In genomic region chr6:53924821-53925422, GRCh38 we compare ENCODE assay signal across 21 cellular contexts.
"Had no signal": no experiment of that assay in that cellular context is flagged by ENCODE, and none has a peak within 500 bp of the region (broad histone marks: within the 10 kb centered on the region; RNA-seq: fewer than 3 reads in every experiment).

No MANE protein-coding gene starts in this region.

- H3K9me3 ChIP-seq: body of pancreas, gastrocnemius medialis, heart left ventricle, left ventricle myocardium inferior, neutrophil, sigmoid colon, uterus had no signal

- H3K4me3 ChIP-seq: body of pancreas, dorsolateral prefrontal cortex, gastrocnemius medialis, heart left ventricle, left ventricle myocardium inferior, sigmoid colon, uterus had no signal

- H3K27ac Mint-ChIP-seq: activated CD4-positive, alpha-beta T cell treated with anti-CD3 and anti-CD28 coated beads, Interleukin-2, amount 10 ng/mL, durations not matched to agents 24 days and 14 days; activated CD8-positive, alpha-beta T cell treated with anti-CD3 and anti-CD28 coated beads, Interleukin-2, amount 10 ng/mL, durations not matched to agents 7 days and 5 days; activated naive CD8-positive, alpha-beta T cell treated with anti-CD3 and anti-CD28 coated beads, Interleukin-2, amount 10 ng/mL, durations not matched to agents 7 days and 5 days; activated T-cell treated with anti-CD3 and anti-CD28 coated beads, Interleukin-2, amount 50 U/mL, for 24 hours; activated T-helper 2 cell treated with anti-CD3 and anti-CD28 coated beads, Interferon-gamma antibody, Interleukin-2, Interleukin-4, amounts not matched to agents 10 μg/mL and 5 μg/mL and 100 μg/mL, durations not matched to agents 14 hours and 24 hours and 36 hours; endodermal cell; naive thymus-derived CD8-positive, alpha-beta T cell; stimulated activated effector memory CD8-positive, alpha-beta T cell treated with anti-CD3 and anti-CD28 coated beads, Interleukin-12 subunit alpha, Interleukin-12 subunit beta, amount 100 ng/mL, for 72 hours; T-cell had no signal

- H3K9ac ChIP-seq: parathyroid adenoma had no signal

- H3K4me1 ChIP-seq: gastrocnemius medialis, uterus had no signal

- H3K27ac ChIP-seq: body of pancreas, gastrocnemius medialis, heart left ventricle, left ventricle myocardium inferior, neutrophil, parathyroid adenoma, sigmoid colon, uterus had no signal

- H3K9me3 Mint-ChIP-seq: activated CD4-positive, alpha-beta T cell treated with anti-CD3 and anti-CD28 coated beads, Interleukin-2, amount 10 ng/mL, durations not matched to agents 24 days and 14 days; activated naive CD8-positive, alpha-beta T cell treated with anti-CD3 and anti-CD28 coated beads, Interleukin-2, amount 10 ng/mL, durations not matched to agents 7 days and 5 days; activated T-cell treated with anti-CD3 and anti-CD28 coated beads, Interleukin-2, amount 50 U/mL, for 24 hours; activated T-helper 2 cell treated with anti-CD3 and anti-CD28 coated beads, Interferon-gamma antibody, Interleukin-2, Interleukin-4, amounts not matched to agents 10 μg/mL and 5 μg/mL and 100 μg/mL, durations not matched to agents 14 hours and 24 hours and 36 hours; naive thymus-derived CD8-positive, alpha-beta T cell; stimulated activated effector memory CD8-positive, alpha-beta T cell treated with anti-CD3 and anti-CD28 coated beads, Interleukin-12 subunit alpha, Interleukin-12 subunit beta, amount 100 ng/mL, for 72 hours; T-cell had no signal

- DNase-seq: activated CD4-positive, alpha-beta T cell treated with anti-CD3 and anti-CD28 coated beads, Interleukin-2, amount 10 ng/mL, durations not matched to agents 24 days and 14 days; activated CD8-positive, alpha-beta T cell treated with anti-CD3 and anti-CD28 coated beads, Interleukin-2, amount 10 ng/mL, durations not matched to agents 7 days and 5 days; activated naive CD4-positive, alpha-beta T cell treated with Interleukin-2 at 50 U/mL for 16 hours; activated naive CD8-positive, alpha-beta T cell treated with anti-CD3 and anti-CD28 coated beads, Interleukin-2, amount 10 ng/mL, durations not matched to agents 7 days and 5 days; activated T-cell treated with anti-CD3 and anti-CD28 coated beads, Interleukin-2, amount 50 U/mL, for 24 hours; amygdala; body of pancreas; dorsolateral prefrontal cortex; endodermal cell; gastrocnemius medialis; heart left ventricle; left ventricle myocardium inferior; naive thymus-derived CD8-positive, alpha-beta T cell; sigmoid colon; stimulated activated CD4-positive, alpha-beta T cell treated with anti-CD3 and anti-CD28 coated beads, Interleukin-4, amount 100 ng/mL, for 24 hours; T-cell; uterus had no signal

- H3K4me3 Mint-ChIP-seq: activated CD4-positive, alpha-beta T cell treated with anti-CD3 and anti-CD28 coated beads, Interleukin-2, amount 10 ng/mL, durations not matched to agents 24 days and 14 days; activated CD8-positive, alpha-beta T cell treated with anti-CD3 and anti-CD28 coated beads, Interleukin-2, amount 10 ng/mL, durations not matched to agents 7 days and 5 days; activated naive CD8-positive, alpha-beta T cell treated with anti-CD3 and anti-CD28 coated beads, Interleukin-2, amount 10 ng/mL, durations not matched to agents 7 days and 5 days; activated T-cell treated with anti-CD3 and anti-CD28 coated beads, Interleukin-2, amount 50 U/mL, for 24 hours; endodermal cell; naive thymus-derived CD8-positive, alpha-beta T cell; stimulated activated effector memory CD8-positive, alpha-beta T cell treated with anti-CD3 and anti-CD28 coated beads, Interleukin-12 subunit alpha, Interleukin-12 subunit beta, amount 100 ng/mL, for 72 hours; T-cell had no signal

- ATAC-seq: activated CD8-positive, alpha-beta T cell treated with anti-CD3 and anti-CD28 coated beads, Interleukin-2, amount 10 ng/mL, durations not matched to agents 7 days and 5 days; body of pancreas; gastrocnemius medialis; heart left ventricle; naive thymus-derived CD8-positive, alpha-beta T cell; stimulated activated effector memory CD8-positive, alpha-beta T cell treated with anti-CD3 and anti-CD28 coated beads, Interleukin-12 subunit alpha, Interleukin-12 subunit beta, amount 100 ng/mL, for 72 hours; T-cell had no signal

- H3K36me3 ChIP-seq: gastrocnemius medialis, left ventricle myocardium inferior, uterus had no signal

- H3K27me3 Mint-ChIP-seq: activated CD4-positive, alpha-beta T cell treated with anti-CD3 and anti-CD28 coated beads, Interleukin-2, amount 10 ng/mL, durations not matched to agents 24 days and 14 days; activated naive CD8-positive, alpha-beta T cell treated with anti-CD3 and anti-CD28 coated beads, Interleukin-2, amount 10 ng/mL, durations not matched to agents 7 days and 5 days; activated T-cell treated with anti-CD3 and anti-CD28 coated beads, Interleukin-2, amount 50 U/mL, for 24 hours; naive thymus-derived CD8-positive, alpha-beta T cell; T-cell had no signal

- H3K4me1 Mint-ChIP-seq: activated CD4-positive, alpha-beta T cell treated with anti-CD3 and anti-CD28 coated beads, Interleukin-2, amount 10 ng/mL, durations not matched to agents 24 days and 14 days; activated naive CD8-positive, alpha-beta T cell treated with anti-CD3 and anti-CD28 coated beads, Interleukin-2, amount 10 ng/mL, durations not matched to agents 7 days and 5 days; naive thymus-derived CD8-positive, alpha-beta T cell; stimulated activated effector memory CD8-positive, alpha-beta T cell treated with anti-CD3 and anti-CD28 coated beads, Interleukin-12 subunit alpha, Interleukin-12 subunit beta, amount 100 ng/mL, for 72 hours; T-cell had no signal

- H3K27me3 ChIP-seq: body of pancreas, dorsolateral prefrontal cortex, gastrocnemius medialis, heart left ventricle, neutrophil, sigmoid colon, uterus had no signal
